Comparison of ENCODE assay signal across 7 cellular contexts in the genomic region with DNA sequence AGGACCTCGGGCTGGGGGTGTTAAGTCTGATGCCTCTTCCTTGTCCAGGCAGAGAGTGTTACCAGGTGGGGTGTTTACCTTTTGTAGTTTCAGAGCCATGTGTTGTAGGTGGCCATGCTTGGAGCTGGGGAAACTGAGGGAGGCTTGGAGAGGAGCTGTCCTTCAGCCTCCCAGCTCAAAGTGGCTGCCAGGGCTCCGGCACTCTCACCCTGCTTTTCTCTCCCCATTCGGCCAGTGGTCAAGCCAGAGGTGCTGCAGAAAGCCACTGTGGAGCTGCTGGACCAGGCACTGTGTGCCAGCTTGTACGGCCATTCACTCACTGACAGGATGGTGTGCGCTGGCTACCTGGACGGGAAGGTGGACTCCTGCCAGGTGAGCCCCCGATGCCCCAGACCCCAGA. TPM values are rescaled to one million over a fixed set of nuclear protein-coding genes. Genes with fewer than 3 reads are reported as not detected.
"Had no signal": no experiment of that assay in that cellular context is flagged by ENCODE, and none has a peak within 500 bp of the region (broad histone marks: within the 10 kb centered on the region; RNA-seq: fewer than 3 reads in every experiment).

No MANE protein-coding gene starts in this region.

- H3K4me3 ChIP-seq: GM23338 had no signal

- H3K27ac Mint-ChIP-seq: GM23338, H9, HFFc6 had no signal

- ATAC-seq: GM23338 had no signal

- H3K27ac ChIP-seq: HL-60 had no signal

- DNase-seq: H9, HCEC 1CT, HFFc6 had no signal

- H3K4me1 Mint-ChIP-seq: GM23338, H9 had no signal

- H3K4me3 Mint-ChIP-seq: GM23338, HFFc6, IgD-negative memory B cell had no signal

RNA-seq across cellular contexts. Expression of gene TMPRSS9, which starts 50.0 kb away (rescaled TPM):
- total RNA-seq: HFFc6, HT1080 had no signal
